Comparison of ENCODE assay signal across 33 cellular contexts in the genomic region with DNA sequence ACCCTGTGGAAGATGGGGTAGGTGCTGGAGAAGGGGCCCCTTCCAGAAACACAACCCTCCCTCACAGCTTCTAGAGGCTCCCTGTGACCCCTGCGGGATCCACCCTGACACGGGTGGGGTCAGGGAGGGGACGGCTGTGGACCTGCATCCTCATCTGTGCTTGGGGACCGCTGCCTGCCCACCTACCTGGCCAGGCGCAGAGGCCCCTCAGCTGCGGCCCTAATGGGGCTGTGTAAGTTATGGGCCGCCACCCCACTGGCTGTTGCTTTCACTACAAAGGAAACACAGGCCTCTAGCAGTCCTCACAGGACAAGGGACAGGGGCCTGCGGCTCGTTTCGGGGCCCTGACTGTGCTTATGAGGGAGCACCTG. TPM values are rescaled to one million over a fixed set of nuclear protein-coding genes. Genes with fewer than 3 reads are reported as not detected.
"Had no signal": no experiment of that assay in that cellular context is flagged by ENCODE, and none has a peak within 500 bp of the region (broad histone marks: within the 10 kb centered on the region; RNA-seq: fewer than 3 reads in every experiment).

No MANE protein-coding gene starts in this region.

- H3K4me3 Mint-ChIP-seq: activated CD4-positive, alpha-beta T cell treated with anti-CD3 and anti-CD28 coated beads for 36 hours; activated CD4-positive, alpha-beta T cell treated with anti-CD3 and anti-CD28 coated beads, Interleukin-2, amount 10 ng/mL, durations not matched to agents 7 days and 5 days; activated CD8-positive, alpha-beta T cell treated with anti-CD3 and anti-CD28 coated beads, Interleukin-2, amount 10 ng/mL, durations not matched to agents 7 days and 5 days; activated naive CD4-positive, alpha-beta T cell treated with anti-CD3 and anti-CD28 coated beads for 36 hours; activated T-cell treated with anti-CD3 and anti-CD28 coated beads, Interleukin-2, amount 50 U/mL, for 24 hours; T-helper 1 cell treated with Interleukin-12 subunit alpha and Interleukin-12 subunit beta and Interleukin-4 antibody, amounts not matched to agents 30 μg/mL and 1 μg/mL, for 36 hours; T-helper 2 cell treated with Interferon-gamma antibody and Interleukin-4, amounts not matched to agents 5 μg/mL and 100 μg/mL, for 36 hours; WTC11 had no signal

- H3K9ac ChIP-seq: KMS-11, SK-N-SH had no signal

- H3K27ac ChIP-seq: body of pancreas, breast epithelium, KMS-11, SJSA1 had no signal

- H3K9me3 Mint-ChIP-seq: activated CD4-positive, alpha-beta T cell treated with anti-CD3 and anti-CD28 coated beads, Interleukin-2, amount 10 ng/mL, durations not matched to agents 7 days and 5 days; activated naive CD4-positive, alpha-beta T cell treated with anti-CD3 and anti-CD28 coated beads for 36 hours; activated naive CD4-positive, alpha-beta T cell treated with anti-CD3 and anti-CD28 coated beads, Interleukin-2, amount 50 U/mL, for 72 hours; activated T-cell treated with anti-CD3 and anti-CD28 coated beads, Interleukin-2, amount 50 U/mL, for 24 hours; T-helper 1 cell treated with Interleukin-12 subunit alpha and Interleukin-12 subunit beta and Interleukin-4 antibody, amounts not matched to agents 30 μg/mL and 1 μg/mL, for 36 hours; T-helper 2 cell treated with Interferon-gamma antibody and Interleukin-4, amounts not matched to agents 5 μg/mL and 100 μg/mL, for 36 hours; WTC11 had no signal

- DNase-seq: activated CD4-positive, alpha-beta T cell treated with anti-CD3 and anti-CD28 coated beads for 36 hours; activated CD4-positive, alpha-beta T cell treated with anti-CD3 and anti-CD28 coated beads, Interleukin-2, amount 10 ng/mL, durations not matched to agents 7 days and 5 days; activated CD4-positive, alpha-beta T cell treated with anti-CD3 and anti-CD28 coated beads, Interleukin-2, amount 50 U/mL, for 48 hours; activated CD8-positive, alpha-beta T cell treated with anti-CD3 and anti-CD28 coated beads, Interleukin-2, amount 10 ng/mL, durations not matched to agents 7 days and 5 days; activated gamma-delta T cell treated with Interleukin-2 at 50 U/mL for 16 hours; activated naive CD4-positive, alpha-beta T cell treated with anti-CD3 and anti-CD28 coated beads for 36 hours; activated T-cell treated with anti-CD3 and anti-CD28 coated beads, Interleukin-2, amount 50 U/mL, for 24 hours; body of pancreas; cerebellar nuclear complex; MM.1S; MV-4-11; NCI-H1092; NCI-H1436 treated with DMSO at 0.1 percent for 48 hours; NCI-H1694 treated with DMSO at 0.1 percent for 48 hours; NCI-H2029; NCI-H510A; NCI-H526; NCI-H748 treated with DMSO at 0.1 percent for 48 hours; NK-92 treated with Interleukin-12 subunit alpha and Interleukin-12 subunit beta, amount 100 ng/mL, for 24 hours; OCI-M1; SHP77 treated with DMSO at 0.1 percent for 48 hours had no signal

- H3K27me3 ChIP-seq: adrenal gland, body of pancreas, breast epithelium, SJSA1 had no signal

- FAIRE-seq: astrocyte, TTC549 had no signal

- H3K9me3 ChIP-seq: adrenal gland, body of pancreas, breast epithelium, SJSA1, SK-N-SH had no signal

- H3K27ac Mint-ChIP-seq: activated CD4-positive, alpha-beta T cell treated with anti-CD3 and anti-CD28 coated beads for 36 hours; activated CD4-positive, alpha-beta T cell treated with anti-CD3 and anti-CD28 coated beads, Interleukin-2, amount 10 ng/mL, durations not matched to agents 7 days and 5 days; activated CD8-positive, alpha-beta T cell treated with anti-CD3 and anti-CD28 coated beads, Interleukin-2, amount 10 ng/mL, durations not matched to agents 7 days and 5 days; activated naive CD4-positive, alpha-beta T cell treated with anti-CD3 and anti-CD28 coated beads for 36 hours; activated naive CD4-positive, alpha-beta T cell treated with anti-CD3 and anti-CD28 coated beads, Interleukin-2, amount 50 U/mL, for 72 hours; activated T-cell treated with anti-CD3 and anti-CD28 coated beads, Interleukin-2, amount 50 U/mL, for 24 hours; T-helper 2 cell treated with Interferon-gamma antibody and Interleukin-4, amounts not matched to agents 5 μg/mL and 100 μg/mL, for 36 hours; WTC11 had no signal

- H3K27me3 Mint-ChIP-seq: activated CD4-positive, alpha-beta T cell treated with anti-CD3 and anti-CD28 coated beads for 36 hours; activated CD4-positive, alpha-beta T cell treated with anti-CD3 and anti-CD28 coated beads, Interleukin-2, amount 10 ng/mL, durations not matched to agents 7 days and 5 days; activated T-cell treated with anti-CD3 and anti-CD28 coated beads, Interleukin-2, amount 50 U/mL, for 24 hours had no signal

- H3K36me3 Mint-ChIP-seq: activated naive CD4-positive, alpha-beta T cell treated with anti-CD3 and anti-CD28 coated beads, Interleukin-2, amount 50 U/mL, for 72 hours had no signal

- ATAC-seq: activated CD4-positive, alpha-beta T cell treated with anti-CD3 and anti-CD28 coated beads for 36 hours; activated CD4-positive, CD25-positive, alpha-beta regulatory T cell treated with anti-CD3 and anti-CD28 coated beads, Interleukin-2, amount 50 U/mL, for 24 hours; activated CD8-positive, alpha-beta T cell treated with anti-CD3 and anti-CD28 coated beads, Interleukin-2, amount 10 ng/mL, durations not matched to agents 7 days and 5 days; activated naive CD4-positive, alpha-beta T cell treated with anti-CD3 and anti-CD28 coated beads, Interleukin-2, amount 50 U/mL, for 72 hours; body of pancreas had no signal

- H3K4me1 Mint-ChIP-seq: activated CD4-positive, alpha-beta T cell treated with anti-CD3 and anti-CD28 coated beads, Interleukin-2, amount 10 ng/mL, durations not matched to agents 7 days and 5 days; WTC11 had no signal

- H3K4me3 ChIP-seq: adrenal gland, body of pancreas, breast epithelium, SJSA1 had no signal

RNA-seq across cellular contexts. Expression of gene CTXN1, which starts 7.0 kb away (rescaled TPM):
- total RNA-seq: activated CD4-positive, alpha-beta T cell treated with anti-CD3 and anti-CD28 coated beads, Interleukin-2, amount 10 ng/mL, durations not matched to agents 7 days and 5 days; SJSA1 had no signal

RNA-seq across cellular contexts. Expression of gene TGFBR3L, which starts 18.3 kb away (rescaled TPM):
- total RNA-seq: SJSA1 had no signal
